ENCODE assay signal across 9 cellular contexts in the genomic region with DNA sequence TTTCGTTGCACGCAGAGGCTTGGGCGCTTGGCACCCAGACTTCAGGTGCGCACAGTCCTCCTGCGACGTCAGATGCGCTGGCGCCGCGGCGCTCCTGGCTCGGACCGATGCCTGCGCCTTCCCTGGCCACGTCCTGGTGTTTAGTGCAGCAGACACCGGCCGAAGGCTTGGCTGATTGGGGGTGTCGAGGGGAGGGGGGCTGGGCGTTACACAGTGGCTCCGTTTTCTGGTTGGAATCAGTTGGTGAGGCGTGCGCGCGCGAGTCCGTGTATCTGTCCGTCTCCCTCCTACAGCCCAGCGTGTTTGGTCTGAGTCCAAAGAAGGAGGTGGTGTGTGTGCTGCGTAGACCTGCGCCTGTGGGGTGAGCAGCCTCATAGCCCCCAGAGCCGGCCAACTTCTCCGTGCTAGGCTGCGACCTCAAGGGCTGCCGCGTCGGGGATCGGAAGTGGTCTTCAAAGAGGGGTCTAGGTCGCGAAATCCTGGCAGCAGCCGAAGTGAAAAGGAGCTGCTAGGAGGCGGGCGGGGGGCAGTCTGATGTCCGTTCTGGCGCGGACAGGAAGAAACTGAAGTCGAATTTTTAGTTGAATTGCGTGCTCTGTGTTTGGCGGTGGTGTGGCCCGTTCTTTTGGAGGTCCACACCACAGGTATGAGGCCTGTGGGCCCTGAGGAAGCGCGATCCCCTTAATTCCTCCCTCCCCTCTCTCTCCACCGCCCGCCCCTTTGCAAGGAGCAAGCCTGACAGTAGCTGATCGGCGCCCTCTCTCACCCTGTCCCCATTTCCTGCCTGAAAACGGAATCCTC. TPM values are rescaled to one million over a fixed set of nuclear protein-coding genes. Genes with fewer than 3 reads are reported as not detected.
DNase-seq lines count a peak whose midpoint lies in the region; ATAC-seq, FAIRE-seq and TF ChIP-seq lines count a peak whose summit lies in the region.
"Had no signal": no experiment of that assay in that cellular context is flagged by ENCODE, and none has a peak within 500 bp of the region (broad histone marks: within the 10 kb centered on the region; RNA-seq: fewer than 3 reads in every experiment).

No MANE protein-coding gene starts in this region.

- POLR2A ChIA-PET in HepG2 (lab: Yijun Ruan, JAX): no interaction called here

- TF ChIP-seq EP300 in HepG2 (IDR thresholded peaks at IDR 0.05; ENCODE audit: low read depth in 2 of 2, low read length in 2 of 2) (no peak), HepG2 (CRISPR knock-in tag; IDR thresholded peaks at IDR 0.05; ENCODE audit: borderline replicate concordance) (no peak)

- H3K9ac ChIP-seq in HepG2 (ENCODE audit: insufficient read depth, low read depth, low read length): no peak overlapping the region

- no peaks in the 10 kb centered on the region for H3K79me2 ChIP-seq in HepG2 (ENCODE audit: insufficient read depth, low read length)

- H3K27ac ChIP-seq in HepG2 (ENCODE audit: extremely low read length, insufficient read depth, low read length): no peak overlapping the region
- no peak overlapping the region for H3K27ac ChIP-seq in right lobe of liver
- no peak overlapping the region for H3K27ac ChIP-seq in vagina

- peak overlapping the region; percentile 47 to 66 (median 66) for H3K27ac Mint-ChIP-seq in nephron
- no peak overlapping the region for H3K27ac Mint-ChIP-seq in activated naive CD4-positive, alpha-beta T cell treated with anti-CD3 and anti-CD28 coated beads, Interleukin-2, amount 50 U/mL, for 72 hours

- H3K36me3 ChIP-seq in HepG2 (replicated peaks in 1 of 2; ENCODE audit: control insufficient read depth in 1 of 2, insufficient read depth in 2 of 2, low read length in 2 of 2) (no peaks in the 10 kb centered on the region), right lobe of liver (no peaks in the 10 kb centered on the region), vagina (no peaks in the 10 kb centered on the region)

- intact Hi-C loops in HepG2 (cut with micrococcal nuclease; ENCODE audit: unreplicated experiment): no loop called here
- intact Hi-C loops in right lobe of liver (cut with DNase I): no loop called here
- intact Hi-C loops in vagina (cut with DNase I): no loop called here

- ATAC-seq in HepG2 (no peak), right lobe of liver (no peak)
- no peak for ATAC-seq in activated naive CD4-positive, alpha-beta T cell treated with anti-CD3 and anti-CD28 coated beads, Interleukin-2, amount 50 U/mL, for 72 hours

- 37% methylated on average over 53 of the region's 56 CpGs for WGBS in HepG2 (ENCODE audit: low lambda C conversion rate)
- under 1% methylated on average over 37 of the region's 56 CpGs for WGBS in right lobe of liver (ENCODE audit: insufficient coverage, low coverage, low lambda C conversion rate, missing lambda C conversion rate)

- in situ Hi-C loops in HepG2 (cut with HindIII; ENCODE audit: extremely low pct_ligation_motif_present, low pct_unique_long_range_greater_than_20kb): no loop called here

- TF ChIP-seq POLR2A in HepG2 (IDR thresholded peaks at IDR 0.05; ENCODE audit: insufficient read depth in 1 of 2, low read depth in 2 of 2, low read length in 2 of 2) (no peak), right lobe of liver (IDR thresholded peaks at IDR 0.05) (no peak), vagina (IDR thresholded peaks at IDR 0.05) (no peak)

- H3K36me3 Mint-ChIP-seq in nephron (ENCODE audit: low read depth): no peaks in the 10 kb centered on the region
- H3K36me3 Mint-ChIP-seq in activated naive CD4-positive, alpha-beta T cell treated with anti-CD3 and anti-CD28 coated beads, Interleukin-2, amount 50 U/mL, for 72 hours: no peaks in the 10 kb centered on the region

- no peak for DNase-seq in HepG2 (ENCODE audit: low spot score)
- DNase-seq in right lobe of liver: no peak
- DNase-seq in epithelial cell of esophagus (ENCODE audit: low read depth): peak; percentile 14
- DNase-seq in vagina (ENCODE audit: extremely low spot score in 2 of 2): no peak
- DNase-seq in globus pallidus (ENCODE audit: low spot score): no peak
- no peak for DNase-seq in stimulated activated CD4-positive, alpha-beta T cell treated with anti-CD3 and anti-CD28 coated beads, Interleukin-2, amount 100 ng/mL, for 48 hours
- DNase-seq in activated naive CD4-positive, alpha-beta T cell treated with anti-CD3 and anti-CD28 coated beads, Interleukin-2, amount 50 U/mL, for 72 hours (ENCODE audit: low spot score in 2 of 2): no peak

- H3K4me3 ChIP-seq in HepG2 (replicated peaks in 1 of 3; ENCODE audit: insufficient read depth in 1 of 3, low read depth in 2 of 3, low read length in 3 of 3) (no peak overlapping the region), right lobe of liver (no peak overlapping the region), epithelial cell of esophagus (ENCODE audit: low read length) (no peak overlapping the region), vagina (peak overlapping the region; percentile 42 to 55)

- BruUV-seq in HepG2 (replicated peaks; lab: Mats Ljungman, UMichigan): no TSS peak

- H3K9me3 ChIP-seq in HepG2 (ENCODE audit: low read length): no peaks in the 10 kb centered on the region
- no peaks in the 10 kb centered on the region for H3K9me3 ChIP-seq in right lobe of liver
- H3K9me3 ChIP-seq in vagina: no peaks in the 10 kb centered on the region

- peaks cover 80% of the 10 kb centered on the region for H3K27me3 Mint-ChIP-seq in nephron (ENCODE audit: low read depth)

- no peaks in the 10 kb centered on the region for H3K4me1 ChIP-seq in HepG2 (ENCODE audit: insufficient read depth, low read length)
- H3K4me1 ChIP-seq in right lobe of liver: peaks cover 0 to 12% (median 0%) of the 10 kb centered on the region in 4 donors
- peaks cover 10% of the 10 kb centered on the region for H3K4me1 ChIP-seq in vagina

- H3K4me3 Mint-ChIP-seq in nephron: peak overlapping the region; percentile 84 to 90 (median 87)

- CTCF ChIA-PET in HepG2 (lab: Yijun Ruan, JAX; ENCODE audit: low intra/inter-chr PET ratio, low total read pairs): no interaction called here

- FAIRE-seq in HepG2 (lab: Jason Lieb, UNC): no peak

- no peak for TF ChIP-seq CTCF in HepG2 (CRISPR knock-in tag; IDR thresholded peaks at IDR 0.05)
- no peak for TF ChIP-seq CTCF in right lobe of liver (IDR thresholded peaks at IDR 0.05)
- no peak for TF ChIP-seq CTCF in epithelial cell of esophagus (IDR thresholded peaks at IDR 0.05; ENCODE audit: insufficient read depth, low read depth, low read length, missing control alignments)
- TF ChIP-seq CTCF in nephron (IDR thresholded peaks at IDR 0.05; ENCODE audit: unreplicated experiment in 3 of 3): no peak
- no peak for TF ChIP-seq CTCF in vagina (IDR thresholded peaks at IDR 0.05)

- H3K9me3 Mint-ChIP-seq in nephron: no peaks in the 10 kb centered on the region
- no peaks in the 10 kb centered on the region for H3K9me3 Mint-ChIP-seq in activated naive CD4-positive, alpha-beta T cell treated with anti-CD3 and anti-CD28 coated beads, Interleukin-2, amount 50 U/mL, for 72 hours

- no peaks in the 10 kb centered on the region for H4K20me1 ChIP-seq in HepG2 (ENCODE audit: insufficient read depth, low read length)

- no peak overlapping the region for H3K4me2 ChIP-seq in HepG2 (ENCODE audit: low read depth, low read length)

- H2AFZ ChIP-seq in HepG2 (ENCODE audit: low read length): no peak overlapping the region

- H3K4me1 Mint-ChIP-seq in nephron: peaks cover 36% of the 10 kb centered on the region

- H3K27me3 ChIP-seq in HepG2 (ENCODE audit: control insufficient read depth in 1 of 2, insufficient read depth in 2 of 2, low read length in 2 of 2): peaks cover 13 to 55% of the 10 kb centered on the region in 2 experiments; a peak in 4 of 5 replicates
- H3K27me3 ChIP-seq in right lobe of liver: peaks cover 3 to 23% of the 10 kb centered on the region in 2 donors
- no peaks in the 10 kb centered on the region for H3K27me3 ChIP-seq in vagina

- TF ChIP-seq RAD21 in HepG2 (CRISPR knock-in tag; IDR thresholded peaks at IDR 0.05): no peak

TF ChIP-seq in HepG2, 621 proteins besides CTCF, POLR2A, EP300 and RAD21:
- TF ChIP-seq ZNF30 (CRISPR knock-in tag; IDR thresholded peaks at IDR 0.05) (no peak), EZH2 (conservative IDR thresholded peaks at IDR 0.05; ENCODE audit: low read depth, low read length) (0 out of 2 replicates have a peak, but pooled peaks have one; percentile 8)

RNA-seq across cellular contexts. Expression of a gene that starts 1.6 kb away (rescaled TPM):
- not detected in 2 replicates for total RNA-seq in HepG2 (2016; rRNA removed; fragmentation: Illumina TruSeq; extraction: Trizol)
- not detected in 2 replicates for total RNA-seq in HepG2 (2016; cell fraction: cytosol; rRNA removed; fragmentation: Illumina TruSeq; extraction: Trizol; ENCODE audit: low read depth)
- total RNA-seq in HepG2 (2016; cell fraction: insoluble cytoplasmic fraction; rRNA removed; fragmentation: Illumina TruSeq; extraction: Trizol): not detected in 2 replicates
- not detected in 2 replicates for total RNA-seq in HepG2 (2016; cell fraction: membrane; rRNA removed; fragmentation: Illumina TruSeq; extraction: Trizol)
- total RNA-seq in HepG2 (2016; cell fraction: nucleus; rRNA removed; fragmentation: Illumina TruSeq; extraction: Trizol): not detected in 2 replicates
- not detected in 2 replicates for polyA plus RNA-seq in HepG2 (2011; rRNA removed)
- not detected in 2 replicates for polyA plus RNA-seq in HepG2 (2011; cell fraction: cytosol; rRNA removed)
- polyA plus RNA-seq in HepG2 (2011; cell fraction: nucleus; rRNA removed): not detected in 2 replicates
- not detected in 2 replicates for polyA plus RNA-seq in HepG2 (2012)
- polyA plus RNA-seq in HepG2 (2016; cell fraction: cytosol; fragmentation: Illumina TruSeq; extraction: Trizol; ENCODE audit: low read depth): not detected in 2 replicates
- polyA plus RNA-seq in HepG2 (2016; cell fraction: insoluble cytoplasmic fraction; fragmentation: Illumina TruSeq; extraction: Trizol; ENCODE audit: low read depth): not detected in 2 replicates
- polyA plus RNA-seq in HepG2 (2016; cell fraction: membrane; fragmentation: Illumina TruSeq; extraction: Trizol; ENCODE audit: low read depth): not detected in 2 replicates
- not detected in 2 replicates for polyA plus RNA-seq in HepG2 (2016; cell fraction: nucleus; fragmentation: Illumina TruSeq; extraction: Trizol; ENCODE audit: insufficient read depth, low read depth)
- polyA minus RNA-seq in HepG2 (2011; rRNA and poly(A)+ RNA removed; ENCODE audit: low replicate concordance): not detected in 2 replicates
- polyA minus RNA-seq in HepG2 (2011; cell fraction: cytosol; rRNA and poly(A)+ RNA removed): not detected in 2 replicates
- not detected in 2 replicates for polyA minus RNA-seq in HepG2 (2011; cell fraction: nucleus; rRNA and poly(A)+ RNA removed)
- total RNA-seq in right lobe of liver: not detected
- total RNA-seq in vagina: 3.2 TPM
- not detected for total RNA-seq in activated naive CD4-positive, alpha-beta T cell treated with anti-CD3 and anti-CD28 coated beads, Interleukin-2, amount 50 U/mL, for 72 hours
- total RNA-seq: SK-MEL-5 had no signal

Comparison
In these comparisons a context has a peak if more than half of its experiments do, and no peak if none do; other contexts are left out.
1. H3K4me3 ChIP-seq: peak in vagina (2 of 2); none in HepG2 (0 of 3), right lobe of liver (0 of 3) and epithelial cell of esophagus (single experiment).
2. H3K27ac Mint-ChIP-seq: peak in nephron (3 of 3); none in activated naive CD4-positive, alpha-beta T cell treated with anti-CD3 and anti-CD28 coated beads, Interleukin-2, amount 50 U/mL, for 72 hours (0 of 2).